Comparison of ENCODE assay signal across 9 cellular contexts in genomic region chr12:130342842-130343241, GRCh38. TPM values are rescaled to one million over a fixed set of nuclear protein-coding genes. Genes with fewer than 3 reads are reported as not detected.
"Had no signal": no experiment of that assay in that cellular context is flagged by ENCODE, and none has a peak within 500 bp of the region (broad histone marks: within the 10 kb centered on the region; RNA-seq: fewer than 3 reads in every experiment).

No MANE protein-coding gene starts in this region.

- H3K4me3 ChIP-seq: GM23248, HAP-1 had no signal

- H3K36me3 Mint-ChIP-seq: IgD-negative memory B cell had no signal

- H3K27ac ChIP-seq: GM23248, HL-60, KMS-11 had no signal

- FAIRE-seq: HepG2 had no signal

- H3K4me3 Mint-ChIP-seq: HFFc6, IgD-negative memory B cell had no signal

- H3K27ac Mint-ChIP-seq: HFFc6, IgD-negative memory B cell had no signal

- H3K4me1 ChIP-seq: HAP-1 had no signal

- DNase-seq: GM23248, HFFc6, KBM-7 had no signal

- H3K9me3 ChIP-seq: HAP-1 had no signal

- H3K36me3 ChIP-seq: HAP-1 had no signal

- H2AFZ ChIP-seq: GM23248 had no signal

- H3K4me2 ChIP-seq: KMS-11 had no signal

- H3K9ac ChIP-seq: GM23248, KMS-11 had no signal

RNA-seq across cellular contexts. Expression of gene PIWIL1, which starts 5.2 kb away (rescaled TPM):
- total RNA-seq: GM23248, HepG2, HFFc6, HT1080 had no signal
- polyA plus RNA-seq: GM23248, HepG2, IgD-negative memory B cell had no signal
